In genomic region chr6:130163261-130163660, GRCh38 we compare ENCODE assay signal across 30 cellular contexts. TPM values are rescaled to one million over a fixed set of nuclear protein-coding genes. Genes with fewer than 3 reads are reported as not detected.
"Had no signal": no experiment of that assay in that cellular context is flagged by ENCODE, and none has a peak within 500 bp of the region (broad histone marks: within the 10 kb centered on the region; RNA-seq: fewer than 3 reads in every experiment).

No MANE protein-coding gene starts in this region.

- DNase-seq: naive B cell; naive thymus-derived CD8-positive, alpha-beta T cell; nephron progenitor cell; occipital lobe; ovary; posterior cingulate gyrus; psoas muscle; right cardiac atrium; right lobe of liver; sigmoid colon; spleen; stimulated activated CD4-positive, alpha-beta T cell treated with anti-CD3 and anti-CD28 coated beads, Interleukin-12 subunit alpha, Interleukin-12 subunit beta, amount 100 ng/mL, for 4 hours; stimulated activated CD4-positive, alpha-beta T cell treated with anti-CD3 and anti-CD28 coated beads, Interleukin-1b, Interleukin-23, amount 100 ng/mL, for 48 hours; stimulated activated CD4-positive, alpha-beta T cell treated with anti-CD3 and anti-CD28 coated beads, Interleukin-4, amount 100 ng/mL, for 1 hour; stimulated activated CD4-positive, alpha-beta T cell treated with anti-CD3 and anti-CD28 coated beads, Interleukin-4, amount 100 ng/mL, for 4 hours; stimulated activated CD8-positive, alpha-beta memory T cell treated with anti-CD3 and anti-CD28 coated beads, Interleukin-4, amount 100 ng/mL, for 48 hours; stimulated activated naive CD4-positive, alpha-beta T cell; stimulated activated naive CD8-positive, alpha-beta T cell treated with anti-CD3 and anti-CD28 coated beads, Interleukin-15, amount 100 ng/mL, for 72 hours; stimulated activated naive CD8-positive, alpha-beta T cell treated with anti-CD3 and anti-CD28 coated beads, Interleukin-15, Interleukin-2, amounts not matched to agents 100 U/mL and 50 U/mL, for 24 hours; substantia nigra; testis; tibial artery; transverse colon; upper lobe of right lung; uterus had no signal

- H3K9me3 ChIP-seq: ovary, psoas muscle, right lobe of liver, sigmoid colon, testis, tibial artery, transverse colon, upper lobe of right lung, uterus had no signal

- H3K79me2 ChIP-seq: parathyroid adenoma had no signal

- H3K4me1 ChIP-seq: parathyroid adenoma, psoas muscle, right lobe of liver, spleen, suprapubic skin, testis, tibial artery, transverse colon, upper lobe of right lung, uterus had no signal

- H3K36me3 ChIP-seq: ovary, right lobe of liver, sigmoid colon, spleen, suprapubic skin, tibial artery, transverse colon, upper lobe of right lung, uterus had no signal

- H3K27ac ChIP-seq: ovary, parathyroid adenoma, psoas muscle, right lobe of liver, sigmoid colon, skin epidermis, spleen, suprapubic skin, testis, tibial artery, transverse colon, upper lobe of right lung, uterus had no signal

- H3K27me3 ChIP-seq: ovary, right lobe of liver, sigmoid colon, spleen, suprapubic skin, testis, tibial artery, transverse colon, upper lobe of right lung, uterus had no signal

- H3K9ac ChIP-seq: parathyroid adenoma had no signal

- H3K4me3 ChIP-seq: ovary, psoas muscle, right lobe of liver, sigmoid colon, skin epidermis, smooth muscle cell, spleen, suprapubic skin, testis, tibial artery, transverse colon, upper lobe of right lung, uterus had no signal

- H3K4me2 ChIP-seq: smooth muscle cell had no signal

- H2AFZ ChIP-seq: parathyroid adenoma had no signal

RNA-seq across cellular contexts. Expression of gene SAMD3, which starts 59.5 kb away (rescaled TPM):
- total RNA-seq: renal cortical epithelial cell had no signal
